Comparison of ENCODE assay signal across 13 cellular contexts in the genomic region with DNA sequence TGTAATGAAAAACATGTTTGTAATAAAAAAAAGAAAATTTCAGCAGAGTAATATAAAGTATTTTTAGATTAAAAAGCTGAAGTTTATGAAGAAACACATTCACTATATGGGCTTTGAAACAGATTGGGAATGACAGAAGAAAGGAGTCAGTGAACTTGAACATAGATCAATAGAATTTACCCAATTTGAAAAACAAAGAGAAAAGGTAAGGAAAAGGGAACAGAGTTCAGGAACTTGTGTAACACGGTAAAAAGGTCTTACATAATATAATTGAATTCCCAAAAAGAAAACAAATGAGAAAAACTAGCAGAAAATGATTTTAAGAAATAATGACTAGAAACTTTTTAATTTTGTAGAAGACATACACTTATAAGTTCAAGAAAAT.
"Had no signal": no experiment of that assay in that cellular context is flagged by ENCODE, and none has a peak within 500 bp of the region (broad histone marks: within the 10 kb centered on the region; RNA-seq: fewer than 3 reads in every experiment).

No MANE protein-coding gene starts in this region.

- H3K36me3 ChIP-seq: ascending aorta, SJSA1, thoracic aorta had no signal

- H3K27ac Mint-ChIP-seq: activated CD4-positive, alpha-beta memory T cell treated with anti-CD3 and anti-CD28 coated beads for 36 hours; stimulated activated naive CD8-positive, alpha-beta T cell treated with anti-CD3 and anti-CD28 coated beads, Interleukin-15, amount 100 ng/mL, for 72 hours had no signal

- H3K9me3 Mint-ChIP-seq: activated CD4-positive, alpha-beta memory T cell treated with anti-CD3 and anti-CD28 coated beads for 36 hours; nephron; stimulated activated naive CD8-positive, alpha-beta T cell treated with anti-CD3 and anti-CD28 coated beads, Interleukin-15, amount 100 ng/mL, for 72 hours had no signal

- DNase-seq: activated CD4-positive, alpha-beta memory T cell treated with anti-CD3 and anti-CD28 coated beads for 36 hours; activated CD8-positive, alpha-beta memory T cell treated with anti-CD3 and anti-CD28 coated beads, Interleukin-2, amount 50 U/mL, for 4 hours; activated naive CD4-positive, alpha-beta T cell; effector CD4-positive, alpha-beta T cell; hippocampal formation; stimulated activated CD4-positive, alpha-beta T cell treated with anti-CD3 and anti-CD28 coated beads, Interleukin-15, amount 100 ng/mL, for 24 hours; stimulated activated CD4-positive, alpha-beta T cell treated with anti-CD3 and anti-CD28 coated beads, Interleukin-4, amount 100 ng/mL, for 4 hours; stimulated activated naive CD8-positive, alpha-beta T cell treated with anti-CD3 and anti-CD28 coated beads, Interleukin-15, amount 100 ng/mL, for 72 hours had no signal

- H3K4me1 Mint-ChIP-seq: stimulated activated naive CD8-positive, alpha-beta T cell treated with anti-CD3 and anti-CD28 coated beads, Interleukin-15, amount 100 ng/mL, for 72 hours had no signal

- H3K27ac ChIP-seq: ascending aorta, epithelial cell of prostate, SJSA1, thoracic aorta had no signal

- H3K4me1 ChIP-seq: ascending aorta, SJSA1 had no signal

- H3K27me3 Mint-ChIP-seq: activated CD4-positive, alpha-beta memory T cell treated with anti-CD3 and anti-CD28 coated beads for 36 hours; stimulated activated naive CD8-positive, alpha-beta T cell treated with anti-CD3 and anti-CD28 coated beads, Interleukin-15, amount 100 ng/mL, for 72 hours had no signal

- H3K36me3 Mint-ChIP-seq: activated CD4-positive, alpha-beta memory T cell treated with anti-CD3 and anti-CD28 coated beads for 36 hours had no signal

- ATAC-seq: stimulated activated naive CD8-positive, alpha-beta T cell treated with anti-CD3 and anti-CD28 coated beads, Interleukin-15, amount 100 ng/mL, for 72 hours had no signal

- H3K4me3 Mint-ChIP-seq: activated CD4-positive, alpha-beta memory T cell treated with anti-CD3 and anti-CD28 coated beads for 36 hours; nephron; stimulated activated naive CD8-positive, alpha-beta T cell treated with anti-CD3 and anti-CD28 coated beads, Interleukin-15, amount 100 ng/mL, for 72 hours had no signal

- H3K4me3 ChIP-seq: ascending aorta, SJSA1, thoracic aorta had no signal

- H3K9me3 ChIP-seq: ascending aorta, SJSA1, thoracic aorta had no signal

- H3K27me3 ChIP-seq: ascending aorta, SJSA1 had no signal
